In the genomic region with DNA sequence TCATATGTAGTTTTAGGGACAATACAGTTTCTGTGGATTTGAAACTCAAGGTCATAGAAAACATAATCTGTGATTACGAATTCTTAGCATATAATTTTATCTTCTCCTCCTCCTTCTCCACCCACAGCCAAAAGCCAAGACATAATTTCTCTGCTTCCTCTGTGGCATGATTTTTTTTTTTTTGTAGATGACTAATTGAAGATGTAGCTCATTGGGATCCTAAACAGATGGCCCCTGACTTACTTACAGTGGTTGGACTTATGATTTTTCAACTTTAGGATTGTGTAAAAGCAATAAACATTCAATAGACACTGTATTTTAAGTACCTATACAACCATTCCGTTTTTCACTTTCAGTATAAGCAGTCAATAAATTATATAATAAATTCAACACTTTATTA, we compare ENCODE assay signal across 32 cellular contexts. TPM values are rescaled to one million over a fixed set of nuclear protein-coding genes. Genes with fewer than 3 reads are reported as not detected.
"Had no signal": no experiment of that assay in that cellular context is flagged by ENCODE, and none has a peak within 500 bp of the region (broad histone marks: within the 10 kb centered on the region; RNA-seq: fewer than 3 reads in every experiment).

No MANE protein-coding gene starts in this region.

- H2AFZ ChIP-seq: hepatocyte had no signal

- H3K27ac ChIP-seq: gastroesophageal sphincter, hepatocyte, left ventricle myocardium inferior, stomach, suprapubic skin, tibial artery, upper lobe of right lung had no signal

- H3K4me1 Mint-ChIP-seq: activated CD4-positive, alpha-beta T cell treated with anti-CD3 and anti-CD28 coated beads, Interleukin-2, amount 10 ng/mL, durations not matched to agents 24 days and 14 days; stimulated activated memory B cell treated with anti-CD40 and anti-IgM and Interleukin-4, amounts not matched to agents 10 μg/mL and 1 μg/mL and 100 μg/mL, for 72 hours had no signal

- H3K27me3 Mint-ChIP-seq: activated CD4-positive, alpha-beta memory T cell treated with anti-CD3 and anti-CD28 coated beads for 36 hours; activated CD4-positive, alpha-beta T cell treated with anti-CD3 and anti-CD28 coated beads, Interleukin-2, amount 10 ng/mL, durations not matched to agents 24 days and 14 days; natural killer cell treated with Interleukin-12 subunit alpha and Interleukin-12 subunit beta and Interleukin-15 and Interleukin-18, amount 100 ng/mL, for 72 hours; stimulated activated memory B cell treated with anti-CD40 and anti-IgM and Interleukin-4, amounts not matched to agents 10 μg/mL and 1 μg/mL and 100 μg/mL, for 72 hours had no signal

- H3K36me3 Mint-ChIP-seq: activated CD4-positive, alpha-beta memory T cell treated with anti-CD3 and anti-CD28 coated beads for 36 hours; natural killer cell treated with Interleukin-12 subunit alpha and Interleukin-12 subunit beta and Interleukin-15 and Interleukin-18, amount 100 ng/mL, for 72 hours; stimulated activated memory B cell treated with anti-CD40 and anti-IgM and Interleukin-4, amounts not matched to agents 10 μg/mL and 1 μg/mL and 100 μg/mL, for 72 hours had no signal

- H3K9me3 ChIP-seq: mucosa of descending colon, tibial artery, upper lobe of right lung had no signal

- H3K4me1 ChIP-seq: gastroesophageal sphincter, left ventricle myocardium inferior, stomach, suprapubic skin, tibial artery, upper lobe of right lung had no signal

- H3K4me3 ChIP-seq: gastroesophageal sphincter, hepatocyte, left ventricle myocardium inferior, lung, mucosa of descending colon, stomach, suprapubic skin, tibial artery, upper lobe of right lung had no signal

- DNase-seq: activated CD4-positive, alpha-beta memory T cell treated with anti-CD3 and anti-CD28 coated beads for 36 hours; activated CD4-positive, alpha-beta T cell treated with anti-CD3 and anti-CD28 coated beads, Interleukin-2, amount 10 ng/mL, durations not matched to agents 24 days and 14 days; activated CD4-positive, CD25-positive, alpha-beta regulatory T cell treated with anti-CD3 and anti-CD28 coated beads, Interleukin-2, amount 50 U/mL, for 72 hours; activated CD8-positive, alpha-beta memory T cell treated with anti-CD3 and anti-CD28 coated beads, Interleukin-2, amount 50 U/mL, for 4 hours; activated gamma-delta T cell treated with Interleukin-2 at 50 U/mL for 16 hours; activated naive CD4-positive, alpha-beta T cell treated with anti-CD3 and anti-CD28 coated beads, Interleukin-2, amount 50 U/mL, for 16 hours; activated T-cell treated with anti-CD3 and anti-CD28 coated beads, Interleukin-2, amount 50 U/mL, for 1 hour; amygdala; caudate nucleus; cortex of kidney; endodermal cell; islet precursor cell; left ventricle myocardium inferior; mucosa of descending colon; posterior cingulate gyrus; right cardiac atrium; stimulated activated CD4-positive, alpha-beta T cell treated with anti-CD3 and anti-CD28 coated beads, Interleukin-12 subunit alpha, Interleukin-12 subunit beta, amount 100 ng/mL, for 4 hours; stimulated activated CD4-positive, alpha-beta T cell treated with anti-CD3 and anti-CD28 coated beads, Interleukin-4, amount 100 ng/mL, for 4 hours; stimulated activated CD8-positive, alpha-beta memory T cell treated with anti-CD3 and anti-CD28 coated beads, Interleukin-4, amount 100 ng/mL, for 48 hours; stomach; T1000; tibial artery; upper lobe of right lung had no signal

- H3K27me3 ChIP-seq: gastroesophageal sphincter, hepatocyte, stomach, suprapubic skin, tibial artery, upper lobe of right lung had no signal

- H3K36me3 ChIP-seq: gastroesophageal sphincter, left ventricle myocardium inferior, stomach, suprapubic skin, tibial artery, upper lobe of right lung had no signal

- H3K4me3 Mint-ChIP-seq: activated CD4-positive, alpha-beta memory T cell treated with anti-CD3 and anti-CD28 coated beads for 36 hours; activated CD4-positive, alpha-beta T cell treated with anti-CD3 and anti-CD28 coated beads, Interleukin-2, amount 10 ng/mL, durations not matched to agents 24 days and 14 days; endodermal cell; natural killer cell treated with Interleukin-12 subunit alpha and Interleukin-12 subunit beta and Interleukin-15 and Interleukin-18, amount 100 ng/mL, for 72 hours; stimulated activated memory B cell treated with anti-CD40 and anti-IgM and Interleukin-4, amounts not matched to agents 10 μg/mL and 1 μg/mL and 100 μg/mL, for 72 hours; T-helper 1 cell treated with Interleukin-12 subunit alpha and Interleukin-12 subunit beta and Interleukin-4 antibody, amounts not matched to agents 30 μg/mL and 1 μg/mL, for 36 hours had no signal

- H3K4me2 ChIP-seq: hepatocyte had no signal

- H3K9me3 Mint-ChIP-seq: activated CD4-positive, alpha-beta memory T cell treated with anti-CD3 and anti-CD28 coated beads for 36 hours; activated CD4-positive, alpha-beta T cell treated with anti-CD3 and anti-CD28 coated beads, Interleukin-2, amount 10 ng/mL, durations not matched to agents 24 days and 14 days; endodermal cell; stimulated activated memory B cell treated with anti-CD40 and anti-IgM and Interleukin-4, amounts not matched to agents 10 μg/mL and 1 μg/mL and 100 μg/mL, for 72 hours; T-helper 1 cell treated with Interleukin-12 subunit alpha and Interleukin-12 subunit beta and Interleukin-4 antibody, amounts not matched to agents 30 μg/mL and 1 μg/mL, for 36 hours had no signal

- H3K79me2 ChIP-seq: hepatocyte had no signal

- H3K27ac Mint-ChIP-seq: activated CD4-positive, alpha-beta memory T cell treated with anti-CD3 and anti-CD28 coated beads for 36 hours; activated CD4-positive, alpha-beta T cell treated with anti-CD3 and anti-CD28 coated beads, Interleukin-2, amount 10 ng/mL, durations not matched to agents 24 days and 14 days; endodermal cell; natural killer cell treated with Interleukin-12 subunit alpha and Interleukin-12 subunit beta and Interleukin-15 and Interleukin-18, amount 100 ng/mL, for 72 hours; stimulated activated memory B cell treated with anti-CD40 and anti-IgM and Interleukin-4, amounts not matched to agents 10 μg/mL and 1 μg/mL and 100 μg/mL, for 72 hours; T-helper 1 cell treated with Interleukin-12 subunit alpha and Interleukin-12 subunit beta and Interleukin-4 antibody, amounts not matched to agents 30 μg/mL and 1 μg/mL, for 36 hours had no signal

- ATAC-seq: esophagus mucosa; gastroesophageal sphincter; mucosa of descending colon; natural killer cell treated with Interleukin-12 subunit alpha and Interleukin-12 subunit beta and Interleukin-15 and Interleukin-18, amount 100 ng/mL, for 72 hours; right cardiac atrium; stimulated activated memory B cell treated with anti-CD40 and anti-IgM and Interleukin-4, amounts not matched to agents 10 μg/mL and 1 μg/mL and 100 μg/mL, for 72 hours; upper lobe of right lung had no signal

RNA-seq across cellular contexts. Expression of gene FSIP2, which starts 42.3 kb away (rescaled TPM):
- total RNA-seq: activated CD8-positive, alpha-beta memory T cell treated with anti-CD3 and anti-CD28 coated beads for 36 hours had no signal
